ENCODE assay signal across 15 cellular contexts in genomic region chr2:156398176-156398575, GRCh38.
"Had no signal": no experiment of that assay in that cellular context is flagged by ENCODE, and none has a peak within 500 bp of the region (broad histone marks: within the 10 kb centered on the region; RNA-seq: fewer than 3 reads in every experiment).

No MANE protein-coding gene starts in this region.

- H3K27ac ChIP-seq: gastrocnemius medialis, heart left ventricle, right atrium auricular region, thyroid gland had no signal

- H3K27me3 ChIP-seq: ascending aorta, gastrocnemius medialis, right atrium auricular region, thyroid gland had no signal

- H3K4me3 ChIP-seq: ascending aorta, gastrocnemius medialis, heart left ventricle, right atrium auricular region, thyroid gland had no signal

- DNase-seq: activated CD4-positive, alpha-beta memory T cell treated with anti-CD3 and anti-CD28 coated beads for 36 hours; activated gamma-delta T cell; activated T-cell treated with anti-CD3 and anti-CD28 coated beads, Interleukin-2, amount 50 U/mL, for 48 hours; dermis blood vessel endothelial cell; erythroblast; gastrocnemius medialis; heart left ventricle; nucleus accumbens; stimulated activated CD4-positive, alpha-beta T cell treated with anti-CD3 and anti-CD28 coated beads, Interleukin-4, amount 100 ng/mL, for 1 hour; stimulated activated naive B cell treated with anti-CD40 and anti-IgM and Interleukin-4, amounts not matched to agents 10 μg/mL and 1 μg/mL and 100 μg/mL, for 72 hours; SW 1271; thyroid gland had no signal

- ATAC-seq: activated CD4-positive, CD25-positive, alpha-beta regulatory T cell treated with anti-CD3 and anti-CD28 coated beads, Interleukin-2, amount 50 U/mL, for 24 hours; gastrocnemius medialis; heart left ventricle; stimulated activated naive B cell treated with anti-CD40 and anti-IgM and Interleukin-4, amounts not matched to agents 10 μg/mL and 1 μg/mL and 100 μg/mL, for 72 hours had no signal

- H3K9me3 ChIP-seq: ascending aorta, gastrocnemius medialis, heart left ventricle, right atrium auricular region, thyroid gland had no signal

- H3K4me1 ChIP-seq: right atrium auricular region had no signal

- H3K36me3 ChIP-seq: ascending aorta, gastrocnemius medialis, heart left ventricle, right atrium auricular region, thyroid gland had no signal
